8 cellular contexts compared by ENCODE assay signal in genomic region chr17:44899074-44899782, GRCh38.
DNase-seq lines count a peak whose midpoint lies in the region; TF ChIP-seq lines count a peak whose summit lies in the region.

Gene EFTUD2 (minus strand): TSS chr17:44899445. CDS start chr17:44894521, 4,924 bp downstream.

- H3K27me3 Mint-ChIP-seq in activated naive CD4-positive, alpha-beta T cell treated with anti-CD3 and anti-CD28 coated beads, Interleukin-2, amount 10 ng/mL, durations not matched to agents 7 days and 5 days = peaks cover 39% of the 10 kb centered on the region

- H3K9me3 ChIP-seq in SK-N-MC (ENCODE audit: low read depth, low read length) = no peaks in the 10 kb centered on the region

- H3K36me3 ChIP-seq in SK-N-MC (ENCODE audit: insufficient read depth, low read length) = peaks cover 15% of the 10 kb centered on the region

- peaks cover 7% of the 10 kb centered on the region for H3K36me3 Mint-ChIP-seq in activated naive CD4-positive, alpha-beta T cell treated with anti-CD3 and anti-CD28 coated beads, Interleukin-2, amount 10 ng/mL, durations not matched to agents 7 days and 5 days

- peak within 1 kb of the TSS; percentile 95 for H3K4me3 ChIP-seq in SK-N-MC

- H3K27ac Mint-ChIP-seq in activated naive CD4-positive, alpha-beta T cell treated with anti-CD3 and anti-CD28 coated beads, Interleukin-2, amount 10 ng/mL, durations not matched to agents 7 days and 5 days = peak within 1 kb of the TSS; percentile 97

- DNase-seq in ELR (ENCODE audit: low read depth) (peak; percentile 95), HEK293T (ENCODE audit: extremely low spot score) (peak; percentile 94), NCI-H1048 (lab: John Stamatoyannopoulos, UW) (peak; percentile 82), SK-N-MC (ENCODE audit: low read depth, low spot score) (peak; percentile 58), germinal center (ENCODE audit: low spot score) (peak; percentile 94), nucleus accumbens (lab: John Stamatoyannopoulos, UW) (peak in 53 of 56 donors; percentile 76 to 100 (median 92)), superior temporal gyrus (ENCODE audit: extremely low spot score) (peak; percentile 92)
- DNase-seq in activated naive CD4-positive, alpha-beta T cell treated with anti-CD3 and anti-CD28 coated beads, Interleukin-2, amount 10 ng/mL, durations not matched to agents 7 days and 5 days = peak; percentile 94

- H3K4me3 Mint-ChIP-seq in activated naive CD4-positive, alpha-beta T cell treated with anti-CD3 and anti-CD28 coated beads, Interleukin-2, amount 10 ng/mL, durations not matched to agents 7 days and 5 days = peak within 1 kb of the TSS; percentile 93

- H3K9me3 Mint-ChIP-seq in activated naive CD4-positive, alpha-beta T cell treated with anti-CD3 and anti-CD28 coated beads, Interleukin-2, amount 10 ng/mL, durations not matched to agents 7 days and 5 days = no peaks in the 10 kb centered on the region

- H3K4me1 Mint-ChIP-seq in activated naive CD4-positive, alpha-beta T cell treated with anti-CD3 and anti-CD28 coated beads, Interleukin-2, amount 10 ng/mL, durations not matched to agents 7 days and 5 days = peaks cover 33% of the 10 kb centered on the region

- peak within 1 kb of the TSS; percentile 99 for H3K27ac ChIP-seq in SK-N-MC

- CTCF ChIA-PET in HEK293T (lab: Yijun Ruan, JAX) = interaction anchor here (0.7 kb wide), 2 partner anchors 21 to 34 kb away, joined by 3 read pairs; no protein-coding TSS in a partner anchor
- CTCF ChIA-PET in activated naive CD4-positive, alpha-beta T cell treated with anti-CD3 and anti-CD28 coated beads, Interleukin-2, amount 10 ng/mL, durations not matched to agents 7 days and 5 days (lab: Charles Lee) = interaction anchor here (0.6 to 2.3 kb wide), 7 partner anchors 11 to 299 kb away, joined by 3 to 9 read pairs (median 4); partner anchors contain the start of gene ACBD4

- POLR2A ChIA-PET in HEK293T (lab: Yijun Ruan, JAX) = interaction anchor here (0.6 to 4.7 kb wide), 9 partner anchors 8 to 152 kb away, joined by 3 to 37 read pairs (median 3); partner anchors contain the start of gene DCAKD

- peak within 1 kb of the TSS; percentile 96 for H3K9ac ChIP-seq in SK-N-MC (ENCODE audit: insufficient read length)

TF ChIP-seq in HEK293T, 16 proteins besides CTCF, POLR2A, EP300 and RAD21:
- peak; percentile 94 for TF ChIP-seq L3MBTL2 (conservative IDR thresholded peaks at IDR 0.05)
- TF ChIP-seq ARNT (IDR thresholded peaks at IDR 0.05) = peak; percentile 51; the same call in 1 of the 2 replicates
- peak; percentile 39; the same call in 1 of the 2 replicates for TF ChIP-seq FOXM1 (IDR thresholded peaks at IDR 0.05; ENCODE audit: borderline replicate concordance)
- TF ChIP-seq SP1 (IDR thresholded peaks at IDR 0.05) = no peak
- peak; percentile 56; the same call in 1 of the 2 replicates for TF ChIP-seq CTBP1 (IDR thresholded peaks at IDR 0.05; ENCODE audit: borderline replicate concordance)
- 0 out of 2 replicates have a peak, but pooled peaks have one; percentile 25 for TF ChIP-seq LEF1 (IDR thresholded peaks at IDR 0.05; ENCODE audit: borderline replicate concordance)
- peak; percentile 80 for TF ChIP-seq ELF4 (IDR thresholded peaks at IDR 0.05)
- no peak for TF ChIP-seq HDGF (IDR thresholded peaks at IDR 0.05; ENCODE audit: borderline replicate concordance)
- 0 out of 2 replicates have a peak, but pooled peaks have one; percentile 18 for TF ChIP-seq TARDBP (IDR thresholded peaks at IDR 0.05)

Comparison
In these comparisons a context has a peak if more than half of its experiments do, and no peak if none do; other contexts are left out.
1. Peak in every context shown above with its lines: DNase-seq, H3K4me3 ChIP-seq and H3K27ac ChIP-seq.